In genomic region chr22:28911777-28912669, GRCh38 we compare ENCODE assay signal across 10 cellular contexts. TPM values are rescaled to one million over a fixed set of nuclear protein-coding genes. Genes with fewer than 3 reads are reported as not detected.
DNase-seq lines count a peak whose midpoint lies in the region; ATAC-seq, FAIRE-seq and TF ChIP-seq lines count a peak whose summit lies in the region.
"Had no signal": no experiment of that assay in that cellular context is flagged by ENCODE, and none has a peak within 500 bp of the region (broad histone marks: within the 10 kb centered on the region; RNA-seq: fewer than 3 reads in every experiment).

No MANE protein-coding gene starts in this region.

- TF ChIP-seq CTCF in mesothelial cell of epicardium (IDR thresholded peaks at IDR 0.05; ENCODE audit: unreplicated experiment) (no peak), upper lobe of right lung (IDR thresholded peaks at IDR 0.05) (no peak)

- no peaks in the 10 kb centered on the region for H3K9me3 ChIP-seq in upper lobe of right lung

- no peak overlapping the region for H3K4me3 ChIP-seq in upper lobe of right lung

- no peaks in the 10 kb centered on the region for H3K27me3 ChIP-seq in upper lobe of right lung

- H3K9me3 Mint-ChIP-seq in mesothelial cell of epicardium: no peaks in the 10 kb centered on the region

- no peaks in the 10 kb centered on the region for H3K27me3 Mint-ChIP-seq in mesothelial cell of epicardium (ENCODE audit: low read depth)

- no peak overlapping the region for H3K4me3 Mint-ChIP-seq in mesothelial cell of epicardium

- H3K27ac ChIP-seq in upper lobe of right lung: peak overlapping the region; percentile 80

- no peaks in the 10 kb centered on the region for H3K36me3 Mint-ChIP-seq in mesothelial cell of epicardium

- peaks cover 82% of the 10 kb centered on the region for H3K4me1 Mint-ChIP-seq in mesothelial cell of epicardium

- DNase-seq in DMS 273 (lab: John Stamatoyannopoulos, UW; ENCODE audit: unreplicated experiment) (peak; percentile 35), DMS 273 treated with DMSO at 0.1 percent for 48 hours (lab: John Stamatoyannopoulos, UW) (no peak), mesothelial cell of epicardium (ENCODE audit: low spot score in 2 of 2, unreplicated experiment in 2 of 2) (no peak), upper lobe of right lung (no peak), head of caudate nucleus (no peak)
- DNase-seq: 8988T had no signal

- no peaks in the 10 kb centered on the region for H3K36me3 ChIP-seq in upper lobe of right lung

- peak; percentile 97 for FAIRE-seq in endometrium (lab: Jason Lieb, UNC)
- FAIRE-seq: GM18507 had no signal

- intact Hi-C loops in upper lobe of right lung (cut with DNase I): no loop called here
- intact Hi-C loops in head of caudate nucleus (cut with DNase I): loop anchor here (10.0 kb wide), 1 partner anchor 57 kb away; no protein-coding TSS in a partner anchor

- ATAC-seq in upper lobe of right lung: peak; percentile 86
- ATAC-seq in HG02870 (IDR thresholded peaks at IDR 0.05; ENCODE audit: unreplicated experiment): no peak
- no peak for ATAC-seq in GM19324 (IDR thresholded peaks at IDR 0.05; ENCODE audit: low FRiP score, unreplicated experiment)

- H3K27ac Mint-ChIP-seq in mesothelial cell of epicardium: peak overlapping the region; percentile 97

- H3K4me1 ChIP-seq in upper lobe of right lung: peaks cover 42% of the 10 kb centered on the region

RNA-seq across cellular contexts. Expression of gene ZNRF3, which starts 28.7 kb away (rescaled TPM):
- total RNA-seq in mesothelial cell of epicardium (35.9 to 37.3 TPM (median 36.4 TPM) in 3 replicates), upper lobe of right lung (15.8 TPM)
